Comparison of ENCODE assay signal across 2 cellular contexts in the genomic region with DNA sequence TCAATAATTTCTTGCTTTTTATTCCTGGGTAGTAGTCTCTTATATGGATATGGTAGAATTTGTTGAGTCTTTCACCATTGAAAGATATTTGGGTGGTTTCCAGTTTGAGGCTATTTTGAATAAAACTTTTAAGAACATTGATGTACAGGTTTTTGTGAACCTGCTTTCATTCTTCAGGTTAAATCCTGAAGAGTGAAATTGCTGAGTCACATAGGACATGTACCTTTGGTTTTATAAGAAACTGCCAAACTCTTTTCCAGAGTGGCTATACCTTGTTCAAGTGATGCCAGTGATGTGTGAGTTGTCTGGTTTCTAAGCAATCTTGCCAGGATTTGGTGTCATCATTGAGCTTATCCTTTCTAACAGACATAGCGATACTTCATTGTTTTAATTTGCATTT.
TF ChIP-seq lines count a peak whose summit lies in the region.

No MANE protein-coding gene starts in this region.

TF ChIP-seq in IMR-90, 13 proteins besides CTCF, POLR2A, EP300 and RAD21:
- TF ChIP-seq NFE2L2 (IDR thresholded peaks at IDR 0.05; ENCODE audit: low read depth, low read length) (peak; percentile 66), CEBPB (IDR thresholded peaks at IDR 0.05; ENCODE audit: low read depth, low read length) (no peak)

TF ChIP-seq in H1, 55 proteins besides CTCF, POLR2A, EP300 and RAD21:
- TF ChIP-seq TCF12 (IDR thresholded peaks at IDR 0.05; ENCODE audit: low read depth, low read length): no peak
- no peak; the same call in 1 of the 2 replicates for TF ChIP-seq BACH1 (IDR thresholded peaks at IDR 0.05; ENCODE audit: low read length)
- TF ChIP-seq GABPA (IDR thresholded peaks at IDR 0.05; ENCODE audit: borderline replicate concordance, insufficient read depth, low read length): no peak
- no peak for TF ChIP-seq HDAC6 (IDR thresholded peaks at IDR 0.05; ENCODE audit: low read depth, low read length)
- TF ChIP-seq TAF7 (optimal IDR thresholded peaks at IDR 0.05; ENCODE audit: borderline replicate concordance, low read depth, low read length): no peak
- no peak for TF ChIP-seq CREB1 (IDR thresholded peaks at IDR 0.05)
- TF ChIP-seq KDM5A (IDR thresholded peaks at IDR 0.05; ENCODE audit: low read length): no peak
- TF ChIP-seq MAFK (IDR thresholded peaks at IDR 0.05; ENCODE audit: low read depth, low read length): peak; percentile 24; the same call in 1 of the 2 replicates
TF ChIP-seq in H1: peak in this region for 1.
